13 cellular contexts compared by ENCODE assay signal in genomic region chr20:38812182-38812581, GRCh38. TPM values are rescaled to one million over a fixed set of nuclear protein-coding genes. Genes with fewer than 3 reads are reported as not detected.
DNase-seq lines count a peak whose midpoint lies in the region; ATAC-seq and TF ChIP-seq lines count a peak whose summit lies in the region.
"Had no signal": no experiment of that assay in that cellular context is flagged by ENCODE, and none has a peak within 500 bp of the region (broad histone marks: within the 10 kb centered on the region; RNA-seq: fewer than 3 reads in every experiment).

No MANE protein-coding gene starts in this region.

- CTCF ChIA-PET in CD8-positive, alpha-beta memory T cell (lab: Charles Lee): interaction anchor here (1.8 kb wide), 1 partner anchor 81 kb away, joined by 8 read pairs; no protein-coding TSS in a partner anchor

- ATAC-seq in GM18505 (IDR thresholded peaks at IDR 0.05; ENCODE audit: unreplicated experiment) (no peak), right lobe of liver (peak; percentile 43 to 63 (median 50))

- no peaks in the 10 kb centered on the region for H3K27me3 ChIP-seq in CD8-positive, alpha-beta memory T cell (ENCODE audit: insufficient read depth, low read length, poor library complexity, severe bottlenecking)
- no peaks in the 10 kb centered on the region for H3K27me3 ChIP-seq in right lobe of liver
- H3K27me3 ChIP-seq: ovary had no signal

- intact Hi-C loops in right lobe of liver (cut with DNase I): no loop called here

- H3K36me3 ChIP-seq in CD8-positive, alpha-beta memory T cell (ENCODE audit: insufficient read depth, low read length): peaks cover 11% of the 10 kb centered on the region
- no peaks in the 10 kb centered on the region for H3K36me3 ChIP-seq in right lobe of liver
- H3K36me3 ChIP-seq: ovary, WERI-Rb-1 had no signal

- WGBS in right lobe of liver (ENCODE audit: insufficient coverage, low coverage, low lambda C conversion rate, missing lambda C conversion rate): 55% methylated on average over 5 of the region's 5 CpGs

- peak overlapping the region in 6 of 8 donors; percentile 30 to 93 (median 54) for H3K27ac Mint-ChIP-seq in CD8-positive, alpha-beta memory T cell

- peaks cover 0 to under 1% of the 10 kb centered on the region in 2 donors for H3K27me3 Mint-ChIP-seq in CD8-positive, alpha-beta memory T cell

- peak; percentile 9 for TF ChIP-seq POLR2A in GM18505 (IDR thresholded peaks at IDR 0.05; ENCODE audit: borderline replicate concordance, extremely low read depth, insufficient read depth, insufficient read length)
- TF ChIP-seq POLR2A in right lobe of liver (IDR thresholded peaks at IDR 0.05): no peak

- peaks cover 86 to 98% (median 95%) of the 10 kb centered on the region in 3 donors for H3K4me1 Mint-ChIP-seq in CD8-positive, alpha-beta memory T cell

- H3K9me3 ChIP-seq in CD8-positive, alpha-beta memory T cell (ENCODE audit: low read length): no peaks in the 10 kb centered on the region
- H3K9me3 ChIP-seq in right lobe of liver: no peaks in the 10 kb centered on the region
- H3K9me3 ChIP-seq: ovary had no signal

- H3K9me3 Mint-ChIP-seq in CD8-positive, alpha-beta memory T cell: no peaks in the 10 kb centered on the region
- H3K9me3 Mint-ChIP-seq: CD14-positive monocyte had no signal

- peaks cover 11 to 87% (median 23%) of the 10 kb centered on the region in 3 donors for H3K36me3 Mint-ChIP-seq in CD8-positive, alpha-beta memory T cell

- peak overlapping the region in 1 of 7 donors; percentile 49 for H3K4me3 Mint-ChIP-seq in CD8-positive, alpha-beta memory T cell

- DNase-seq in CD8-positive, alpha-beta memory T cell: no peak
- DNase-seq in right lobe of liver (no peak), CD1c-positive myeloid dendritic cell (ENCODE audit: extremely low spot score) (no peak), NCI-H748 treated with DMSO at 0.1 percent for 48 hours (lab: John Stamatoyannopoulos, UW) (no peak), pons (ENCODE audit: low spot score) (no peak)
- DNase-seq: central memory CD4-positive, alpha-beta T cell; NCI-H1105 treated with DMSO at 0.1 percent for 48 hours; ovary; WERI-Rb-1 had no signal

- POLR2A ChIA-PET in CD8-positive, alpha-beta memory T cell (lab: Charles Lee): interaction anchor here (0.5 kb wide), 1 partner anchor 105 kb away, joined by 3 read pairs; no protein-coding TSS in a partner anchor

- no peak for TF ChIP-seq CTCF in right lobe of liver (IDR thresholded peaks at IDR 0.05)

- no peak overlapping the region for H3K4me3 ChIP-seq in CD8-positive, alpha-beta memory T cell (ENCODE audit: low read length)
- H3K4me3 ChIP-seq in right lobe of liver: no peak overlapping the region
- H3K4me3 ChIP-seq: ovary, SK-N-MC had no signal

- H3K4me1 ChIP-seq in CD8-positive, alpha-beta memory T cell (ENCODE audit: insufficient read depth, low read length): peaks cover 66% of the 10 kb centered on the region
- no peaks in the 10 kb centered on the region for H3K4me1 ChIP-seq in right lobe of liver

- no peak overlapping the region for H3K27ac ChIP-seq in CD8-positive, alpha-beta memory T cell (ENCODE audit: low read depth, low read length)
- H3K27ac ChIP-seq in angular gyrus (ENCODE audit: low read depth, low read length) (peak overlapping the region; percentile 34), right lobe of liver (no peak overlapping the region)
- H3K27ac ChIP-seq: ovary, SK-N-MC, WERI-Rb-1 had no signal

RNA-seq across cellular contexts. Expression of gene PPP1R16B, which starts 6.7 kb away (rescaled TPM):
- 100 to 1,000 TPM; 167 to 171 TPM for total RNA-seq in CD8-positive, alpha-beta memory T cell
- 40.2 TPM for polyA plus RNA-seq in CD8-positive, alpha-beta memory T cell
- 1 to 10 TPM in 5 of 6 experiments, under 1 TPM in 1; 0.62 to 4.0 (median 2.3) TPM for total RNA-seq in right lobe of liver

Comparison
In these comparisons a context has a peak if more than half of its experiments do, and no peak if none do; other contexts are left out.
1. RNA of gene PPP1R16B, which starts 6.7 kb away (total RNA-seq): 167 to 171 TPM in CD8-positive, alpha-beta memory T cell; 0.62 to 4.0 TPM in right lobe of liver; every median in the first group is over 10 times any median in the second.